In the genomic region with DNA sequence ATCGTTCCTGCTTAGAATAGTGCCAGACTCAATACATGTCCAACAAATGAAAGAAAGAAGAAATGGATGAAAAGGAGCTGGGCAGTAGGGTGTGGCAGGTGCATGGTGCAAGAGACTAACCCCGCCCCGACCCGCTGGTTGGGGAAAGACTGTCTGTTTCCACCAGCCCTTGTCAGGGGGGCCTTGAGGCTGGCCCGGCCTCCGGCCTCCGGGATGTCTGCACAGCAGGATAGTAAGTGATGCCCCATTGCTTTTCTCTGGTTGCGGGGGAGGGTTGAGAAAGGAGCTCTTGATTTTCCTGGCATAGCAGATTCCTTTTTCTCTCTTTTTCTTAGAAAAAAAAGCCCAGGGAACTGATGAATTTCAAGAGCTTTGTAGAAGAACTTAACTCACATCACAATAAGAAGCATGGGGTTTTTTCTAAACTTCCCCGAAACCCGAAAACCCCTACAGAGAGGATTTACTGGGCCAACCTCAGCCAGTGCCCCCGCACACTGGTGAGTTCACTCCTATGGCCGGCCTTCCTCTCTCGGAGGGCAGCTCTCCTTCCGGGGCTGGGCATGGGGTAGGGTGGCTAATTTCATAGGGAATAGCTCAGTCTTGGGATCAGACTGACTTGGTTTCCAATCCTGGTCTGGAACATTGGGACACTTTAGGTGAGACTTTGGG, we compare ENCODE assay signal across 1 cellular context.
A peak's percentile ranks its signal among the peaks of the same experiment; 100 is the strongest.
TF ChIP-seq lines count a peak whose summit lies in the region.

No MANE protein-coding gene starts in this region.

TF ChIP-seq in GM12878, 131 proteins besides CTCF, POLR2A, EP300 and RAD21:
- TF ChIP-seq ATF7 (IDR thresholded peaks at IDR 0.05; ENCODE audit: low read depth) (no peak), MTA2 (IDR thresholded peaks at IDR 0.05; ENCODE audit: low read depth) (0 out of 2 replicates have a peak, but pooled peaks have one; percentile 3), NBN (IDR thresholded peaks at IDR 0.05) (0 out of 2 replicates have a peak, but pooled peaks have one; percentile 0)
